In the genomic region with DNA sequence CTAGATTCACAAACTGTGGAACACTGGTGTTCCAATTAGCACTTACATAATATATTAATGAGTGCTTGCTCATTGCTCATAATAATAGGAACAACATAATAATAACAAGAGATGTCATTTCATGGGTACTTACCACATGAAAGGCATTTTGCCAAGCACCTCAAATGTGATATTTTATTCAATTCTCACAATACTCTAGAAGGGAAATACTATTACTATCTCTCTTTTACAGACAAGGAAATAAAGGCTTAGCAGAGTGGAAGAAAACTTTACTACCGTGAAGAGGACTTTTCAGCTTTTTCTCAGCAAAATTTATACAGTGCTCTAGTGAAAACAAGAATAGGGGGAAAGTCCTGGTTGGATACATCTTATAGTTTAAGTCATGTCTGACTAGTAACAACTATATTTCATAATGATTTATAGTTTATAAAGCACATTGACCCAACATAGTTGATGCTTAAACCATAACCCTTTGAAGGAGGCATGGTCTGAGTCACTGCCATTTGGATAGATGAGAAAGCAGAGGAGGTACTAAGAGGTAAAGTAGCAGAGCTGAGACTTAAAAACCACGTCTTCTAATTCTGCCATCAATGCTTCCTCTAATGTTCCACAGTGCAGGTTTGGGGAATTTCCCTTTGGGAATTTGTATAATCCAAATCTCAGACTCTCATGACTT, we compare ENCODE assay signal across 22 cellular contexts.
"Had no signal": no experiment of that assay in that cellular context is flagged by ENCODE, and none has a peak within 500 bp of the region (broad histone marks: within the 10 kb centered on the region; RNA-seq: fewer than 3 reads in every experiment).

No MANE protein-coding gene starts in this region.

- H3K4me3 ChIP-seq: coronary artery, esophagus muscularis mucosa, lower lobe of right lung, prostate gland, skin epidermis, spleen, stomach, tibial artery had no signal

- H3K4me1 ChIP-seq: esophagus muscularis mucosa, lower lobe of right lung, prostate gland, spleen, stomach had no signal

- H3K36me3 ChIP-seq: esophagus muscularis mucosa, lower lobe of right lung, prostate gland, spleen, stomach, tibial artery had no signal

- H3K4me1 Mint-ChIP-seq: immature natural killer cell; naive thymus-derived CD8-positive, alpha-beta T cell; nephron progenitor cell; stimulated activated naive B cell treated with anti-CD40 and anti-IgM and Interleukin-4, amounts not matched to agents 10 μg/mL and 1 μg/mL and 100 μg/mL, for 72 hours had no signal

- H3K27ac ChIP-seq: coronary artery, esophagus muscularis mucosa, lower lobe of right lung, prostate gland, skin epidermis, spleen, stomach had no signal

- H3K36me3 Mint-ChIP-seq: immature natural killer cell; stimulated activated naive B cell treated with anti-CD40 and anti-IgM and Interleukin-4, amounts not matched to agents 10 μg/mL and 1 μg/mL and 100 μg/mL, for 72 hours; type B pancreatic cell had no signal

- H3K9me3 ChIP-seq: lower lobe of right lung, prostate gland, tibial artery had no signal

- ATAC-seq: left ventricle myocardium superior; lower lobe of right lung; naive thymus-derived CD8-positive, alpha-beta T cell; right cardiac atrium; stimulated activated naive B cell treated with anti-CD40 and anti-IgM and Interleukin-4, amounts not matched to agents 10 μg/mL and 1 μg/mL and 100 μg/mL, for 72 hours had no signal

- DNase-seq: effector memory CD4-positive, alpha-beta T cell; foreskin melanocyte; hypothalamus; immature natural killer cell; islet precursor cell; kidney glomerular epithelial cell; left ventricle myocardium superior; lower lobe of right lung; naive thymus-derived CD8-positive, alpha-beta T cell; nephron progenitor cell; nucleus accumbens; right cardiac atrium; spleen; stimulated activated CD4-positive, alpha-beta T cell treated with anti-CD3 and anti-CD28 coated beads, Interleukin-4, amount 100 ng/mL, for 4 hours; stimulated activated naive B cell treated with anti-CD40 and anti-IgM and Interleukin-4, amounts not matched to agents 10 μg/mL and 1 μg/mL and 100 μg/mL, for 72 hours; stomach; tibial artery had no signal

- H3K4me3 Mint-ChIP-seq: immature natural killer cell; naive thymus-derived CD8-positive, alpha-beta T cell; nephron progenitor cell; stimulated activated naive B cell treated with anti-CD40 and anti-IgM and Interleukin-4, amounts not matched to agents 10 μg/mL and 1 μg/mL and 100 μg/mL, for 72 hours; type B pancreatic cell had no signal

- H3K27me3 ChIP-seq: esophagus muscularis mucosa, spleen, stomach, tibial artery had no signal

- H3K27ac Mint-ChIP-seq: immature natural killer cell; naive thymus-derived CD8-positive, alpha-beta T cell; nephron progenitor cell; stimulated activated naive B cell treated with anti-CD40 and anti-IgM and Interleukin-4, amounts not matched to agents 10 μg/mL and 1 μg/mL and 100 μg/mL, for 72 hours; type B pancreatic cell had no signal
